In the genomic region with DNA sequence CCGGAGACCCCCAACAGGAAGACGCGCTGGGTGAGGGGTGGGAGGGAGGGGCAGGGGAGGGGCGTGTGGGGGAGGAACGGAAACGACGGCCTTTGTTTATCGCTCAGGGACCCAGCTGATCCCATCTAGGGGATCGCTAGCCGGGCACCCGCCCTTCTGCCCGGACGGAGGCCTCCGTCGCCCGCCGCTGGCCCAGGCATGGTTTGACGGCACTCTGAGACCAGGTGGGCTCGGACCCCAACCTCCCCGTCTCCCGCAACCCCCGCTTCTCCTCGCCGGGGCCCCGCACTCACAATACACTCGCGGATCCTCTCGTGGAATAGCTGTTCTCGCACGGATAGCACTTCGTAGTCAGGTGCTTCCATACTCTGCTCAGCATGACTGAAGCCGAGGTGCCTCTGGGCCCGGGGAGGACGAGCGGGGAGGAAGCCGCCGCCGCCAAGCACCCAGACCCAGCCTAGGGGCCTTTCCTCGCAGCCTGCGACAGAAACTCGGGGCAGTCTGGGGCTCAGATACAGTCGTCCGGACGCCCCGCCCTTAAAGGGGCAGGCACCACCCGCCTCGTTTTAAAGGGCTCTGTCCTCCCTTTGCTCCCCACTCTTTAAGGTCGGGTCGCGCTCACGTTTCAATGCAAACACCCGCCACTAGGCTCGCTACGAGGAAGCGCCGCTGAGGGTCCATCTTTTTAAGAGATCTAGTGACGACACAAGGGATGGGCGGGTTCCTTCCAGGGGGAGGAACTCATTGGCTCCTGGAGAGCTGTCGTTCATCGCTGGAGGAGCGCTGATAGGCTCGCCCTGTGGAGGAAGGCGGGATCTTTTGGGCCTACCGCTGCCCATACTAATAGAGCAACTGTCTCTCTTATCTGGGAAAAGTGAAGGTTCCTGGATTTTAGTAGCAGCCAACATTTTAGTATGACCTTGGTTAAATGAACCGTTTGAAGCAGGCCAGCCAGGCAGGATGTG, we compare ENCODE assay signal across 8 cellular contexts. TPM values are rescaled to one million over a fixed set of nuclear protein-coding genes. Genes with fewer than 3 reads are reported as not detected.
DNase-seq lines count a peak whose midpoint lies in the region; ATAC-seq, FAIRE-seq and TF ChIP-seq lines count a peak whose summit lies in the region.

A gene with protein sequence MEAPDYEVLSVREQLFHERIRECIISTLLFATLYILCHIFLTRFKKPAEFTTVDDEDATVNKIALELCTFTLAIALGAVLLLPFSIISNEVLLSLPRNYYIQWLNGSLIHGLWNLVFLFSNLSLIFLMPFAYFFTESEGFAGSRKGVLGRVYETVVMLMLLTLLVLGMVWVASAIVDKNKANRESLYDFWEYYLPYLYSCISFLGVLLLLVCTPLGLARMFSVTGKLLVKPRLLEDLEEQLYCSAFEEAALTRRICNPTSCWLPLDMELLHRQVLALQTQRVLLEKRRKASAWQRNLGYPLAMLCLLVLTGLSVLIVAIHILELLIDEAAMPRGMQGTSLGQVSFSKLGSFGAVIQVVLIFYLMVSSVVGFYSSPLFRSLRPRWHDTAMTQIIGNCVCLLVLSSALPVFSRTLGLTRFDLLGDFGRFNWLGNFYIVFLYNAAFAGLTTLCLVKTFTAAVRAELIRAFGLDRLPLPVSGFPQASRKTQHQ (minus strand): TSS at position 657 of the 965 bp plus-strand sequence. CDS start 292 bp downstream, at position 365.

- CTCF ChIA-PET in T-cell (lab: Charles Lee), result interaction anchor here (0.5 to 4.5 kb wide), 14 partner anchors 10 to 718 kb away, joined by 3 to 54 read pairs (median 4); a partner anchor contains a TSS

- H3K79me1 ChIP-seq in trophoblast cell (ENCODE audit: low read length), result peaks cover 7% of the 10 kb centered on the region

- no peaks in the 10 kb centered on the region for H3K27me3 ChIP-seq in cardiac muscle cell
- H3K27me3 ChIP-seq in trophoblast cell (ENCODE audit: insufficient read depth, low read length), result no peaks in the 10 kb centered on the region
- H3K27me3 ChIP-seq in transverse colon, result no peaks in the 10 kb centered on the region

- H3K36me3 ChIP-seq in cardiac muscle cell (no peaks in the 10 kb centered on the region), trophoblast cell (ENCODE audit: control insufficient read depth in 1 of 2, insufficient read depth in 2 of 2, low read length in 2 of 2) (peaks cover 8 to 13% of the 10 kb centered on the region in 2 experiments), transverse colon (peaks cover 0 to 6% (median 0%) of the 10 kb centered on the region in 4 donors)

- POLR2A ChIA-PET in T-cell (lab: Charles Lee), result interaction anchor here (0.8 to 2.1 kb wide), 7 partner anchors 9 to 80 kb away, joined by 3 to 14 read pairs (median 4); a partner anchor contains a TSS

- no peak for TF ChIP-seq EP300 in transverse colon (IDR thresholded peaks at IDR 0.05; ENCODE audit: low read depth)

- H3K27ac ChIP-seq in adipose tissue (ENCODE audit: low read depth, low read length) (peak within 1 kb of the TSS; percentile 48), cardiac muscle cell (peak within 1 kb of the TSS; percentile 87), trophoblast cell (ENCODE audit: low read depth, low read length) (peak within 1 kb of the TSS; percentile 62), transverse colon (peak within 1 kb of the TSS; percentile 96 to 99 (median 97))

- TF ChIP-seq CTCF in cardiac muscle cell (IDR thresholded peaks at IDR 0.05; ENCODE audit: low read depth, low read length) (peak; percentile 52), transverse colon (IDR thresholded peaks at IDR 0.05) (peak; percentile 49 to 86 (median 60))

- peak within 1 kb of the TSS; percentile 67 for H4K8ac ChIP-seq in trophoblast cell (ENCODE audit: low read depth, low read length)

- H2BK12ac ChIP-seq in trophoblast cell (ENCODE audit: low read length), result no peak within 1 kb of the TSS

- peak within 1 kb of the TSS; percentile 88 for H2BK120ac ChIP-seq in trophoblast cell (ENCODE audit: insufficient read depth, low read length, poor library complexity)

- H3K9me3 ChIP-seq in cardiac muscle cell (ENCODE audit: low read depth), result no peaks in the 10 kb centered on the region
- H3K9me3 ChIP-seq in trophoblast cell (ENCODE audit: insufficient read depth, low read depth, low read length), result no peaks in the 10 kb centered on the region
- no peaks in the 10 kb centered on the region for H3K9me3 ChIP-seq in transverse colon

- H3K9ac ChIP-seq in trophoblast cell (ENCODE audit: low read length), result peak within 1 kb of the TSS; percentile 71

- DNase-seq in GM12891 (ENCODE audit: insufficient read length, low spot score) (peak; percentile 94), NCI-H1436 treated with DMSO at 0.1 percent for 48 hours (lab: John Stamatoyannopoulos, UW) (peak; percentile 94), T-cell (peak; percentile 88 to 99 (median 97)), cardiac muscle cell (ENCODE audit: low read depth in 1 of 2, low spot score in 1 of 2) (peak; percentile 98 to 99), trophoblast cell (peak; percentile 99), transverse colon (peak; percentile 98)

- H2AK5ac ChIP-seq in trophoblast cell (ENCODE audit: low read length), result peak within 1 kb of the TSS; percentile 81

- peak within 1 kb of the TSS; percentile 97 for H4K91ac ChIP-seq in trophoblast cell (ENCODE audit: low read depth, low read length)

- H3K18ac ChIP-seq in trophoblast cell (ENCODE audit: low read length), result peak within 1 kb of the TSS; percentile 96

- WGBS in adipose tissue, 3 donors, result 0% methylated on average over 63 to 65 of the region's 65 CpGs
- WGBS in trophoblast cell (ENCODE audit: extremely low coverage, insufficient coverage, insufficient read length), result no CpG with 5 or more reads among the region's 65 CpGs
- WGBS in transverse colon (ENCODE audit: low coverage in 1 of 2), 2 donors, result 0% methylated on average over 44 of the region's 65 CpGs; no CpG with 5 or more reads in 1 of the 2 donors

- H2AFZ ChIP-seq in trophoblast cell (ENCODE audit: insufficient read depth, low read length, poor library complexity), result peak within 1 kb of the TSS; percentile 64

- peaks cover 10% of the 10 kb centered on the region for H3K36me3 Mint-ChIP-seq in T-cell

- H3K27ac Mint-ChIP-seq in T-cell, result peak within 1 kb of the TSS; percentile 99

- peak within 1 kb of the TSS; percentile 74 for H3K4me2 ChIP-seq in trophoblast cell (ENCODE audit: low read length)

- peak; percentile 96 for FAIRE-seq in GM12891 (lab: Jason Lieb, UNC)

- peak within 1 kb of the TSS; percentile 87 for H2BK5ac ChIP-seq in trophoblast cell (ENCODE audit: low read depth, low read length, poor library complexity)

- peaks cover 10% of the 10 kb centered on the region for H3K4me1 ChIP-seq in cardiac muscle cell (ENCODE audit: low read depth)
- H3K4me1 ChIP-seq in trophoblast cell (ENCODE audit: control insufficient read depth in 1 of 2, insufficient read depth in 2 of 2, low read length in 2 of 2), result peaks cover 14 to 15% of the 10 kb centered on the region in 2 experiments
- H3K4me1 ChIP-seq in transverse colon, result peaks cover 23 to 47% (median 36%) of the 10 kb centered on the region in 4 donors

- H4K12ac ChIP-seq in trophoblast cell (ENCODE audit: low read depth, low read length), result peak within 1 kb of the TSS; percentile 87

- H3K14ac ChIP-seq in trophoblast cell (ENCODE audit: low read length), result peak within 1 kb of the TSS; percentile 95

- H3K4me3 ChIP-seq in cardiac muscle cell (peak within 1 kb of the TSS; percentile 73), trophoblast cell (ENCODE audit: low read depth, low read length) (peak within 1 kb of the TSS; percentile 88), transverse colon (peak within 1 kb of the TSS; percentile 64 to 92 (median 88))

- peak within 1 kb of the TSS; percentile 99 for H3K4me3 Mint-ChIP-seq in T-cell

- intact Hi-C loops in transverse colon (cut with DNase I; ENCODE audit: low total_unique reads), result no loop called here

- peak within 1 kb of the TSS; percentile 93 for H3K4ac ChIP-seq in trophoblast cell (ENCODE audit: low read depth, low read length)

- H3K4me1 Mint-ChIP-seq in T-cell, result peaks cover 41 to 49% (median 46%) of the 10 kb centered on the region in 3 donors

- TF ChIP-seq POLR2A in GM12891 (IDR thresholded peaks at IDR 0.05; ENCODE audit: low read depth, low read length) (peak; percentile 64; the same call in 1 of the 2 replicates), transverse colon (IDR thresholded peaks at IDR 0.05) (peak; percentile 90)

- in situ Hi-C loops in transverse colon (cut with MboI; ENCODE audit: low pct_ligation_motif_present in 1 of 4, low pct_unique_long_range_greater_than_20kb in 1 of 4, low sequenced_read_pairs in 3 of 4), result no loop called here

- H3K27me3 Mint-ChIP-seq in T-cell, result no peaks in the 10 kb centered on the region

- H3K23ac ChIP-seq in trophoblast cell (ENCODE audit: low read length), result no peak within 1 kb of the TSS

- ATAC-seq in HG02840 (IDR thresholded peaks at IDR 0.05; ENCODE audit: low FRiP score, unreplicated experiment) (peak; percentile 98), T-cell (replicated peaks in 1 of 4) (peak; percentile 94 to 97 (median 96))

- H3K9me3 Mint-ChIP-seq in T-cell, result no peaks in the 10 kb centered on the region

- H3K79me2 ChIP-seq in trophoblast cell (ENCODE audit: control insufficient read depth, insufficient read depth, low read length, poor library complexity), result peaks cover 5% of the 10 kb centered on the region

TF ChIP-seq in GM12891, 5 proteins besides CTCF, POLR2A, EP300 and RAD21:
- no peak for TF ChIP-seq POU2F2 (IDR thresholded peaks at IDR 0.05; ENCODE audit: low read depth, low read length)
- TF ChIP-seq SPI1 (IDR thresholded peaks at IDR 0.05; ENCODE audit: low read depth, low read length), result peak; percentile 57
- TF ChIP-seq TAF1 (IDR thresholded peaks at IDR 0.05; ENCODE audit: low read depth, low read length), result 0 out of 2 replicates have a peak, but pooled peaks have one; percentile 43
- TF ChIP-seq PAX5 (IDR thresholded peaks at IDR 0.05; ENCODE audit: insufficient read depth, low read length, severe bottlenecking), result no peak

RNA-seq across cellular contexts. Expression of the gene that starts here (rescaled TPM):
- polyA plus RNA-seq in GM12891 (2012; ENCODE audit: low read depth, missing spikeins), result 21.6 TPM
- total RNA-seq in T-cell (100 to 1,000 TPM; 159 to 302 (median 224) TPM), cardiac muscle cell (29.8 and 51.3 TPM in 2 replicates), transverse colon (100 to 1,000 TPM in 1 of 4 donors, 10 to 100 TPM in 3; 72.6 to 125 (median 82.1) TPM)
- polyA plus RNA-seq in adipose tissue (10 to 100 TPM; 22.5 to 38.7 (median 28.2) TPM), cardiac muscle cell (52.9 and 56.1 TPM in 2 replicates)
- polyA plus RNA-seq in trophoblast cell (2013), result 29.4 and 33.5 TPM in 2 replicates

Comparison
In these comparisons a context has a peak if more than half of its experiments do, and no peak if none do; other contexts are left out.
1. Peak in every context shown above with its lines: DNase-seq, ATAC-seq, H3K4me3 ChIP-seq and H3K27ac ChIP-seq.